Comparison of ENCODE assay signal across 17 cellular contexts in genomic region chr6:113690957-113691656, GRCh38.
A peak's percentile ranks its signal among the peaks of the same experiment; 100 is the strongest.
DNase-seq lines count a peak whose midpoint lies in the region; ATAC-seq, FAIRE-seq and TF ChIP-seq lines count a peak whose summit lies in the region.
"Had no signal": no experiment of that assay in that cellular context is flagged by ENCODE, and none has a peak within 500 bp of the region (broad histone marks: within the 10 kb centered on the region; RNA-seq: fewer than 3 reads in every experiment).

No MANE protein-coding gene starts in this region.

- peaks cover 2% of the 10 kb centered on the region for H3K9me3 Mint-ChIP-seq in activated B cell treated with CpG ODN at 0.5 μM for 24 hours

- 51% methylated on average over 7 of the region's 7 CpGs for WGBS in mammary epithelial cell (ENCODE audit: low coverage, missing lambda C conversion rate)
- WGBS in upper lobe of left lung, 2 donors: 88 to 94% methylated on average over 7 of the region's 7 CpGs
- 89 to 94% (median 91%) methylated on average over 7 of the region's 7 CpGs for WGBS in heart left ventricle, 4 donors

- CTCF ChIA-PET in mammary epithelial cell (lab: Charles Lee; ENCODE audit: low non-redundant PET): no interaction called here
- CTCF ChIA-PET in activated B cell treated with CpG ODN at 0.5 μM for 24 hours (lab: Charles Lee): interaction anchor here (0.8 to 1.1 kb wide), 2 partner anchors 8 to 168 kb away, joined by 3 to 5 read pairs; no protein-coding TSS in a partner anchor

- BruUV-seq in mammary epithelial cell (replicated peaks; lab: Mats Ljungman, UMichigan): no TSS peak

- ATAC-seq in activated B cell treated with CpG ODN at 0.5 μM for 24 hours (ENCODE audit: low read depth) (no peak), upper lobe of left lung (ENCODE audit: low FRiP score in 2 of 2) (no peak), heart left ventricle (no peak), left lung (no peak)

- H3K79me2 ChIP-seq in mammary epithelial cell (ENCODE audit: insufficient read depth, low read length) (no peaks in the 10 kb centered on the region), keratinocyte (ENCODE audit: control insufficient read depth, insufficient read depth, low read length) (no peaks in the 10 kb centered on the region)

- dilution Hi-C loops in mammary epithelial cell (cut with HindIII; ENCODE audit: low sequenced_read_pairs): no loop called here
- dilution Hi-C loops in keratinocyte (cut with MboI; ENCODE audit: extremely low pct_ligation_motif_present, low sequenced_read_pairs): no loop called here

- H3K27me3 ChIP-seq in mammary epithelial cell (ENCODE audit: insufficient read depth, low read length) (no peaks in the 10 kb centered on the region), breast epithelium (no peaks in the 10 kb centered on the region), keratinocyte (ENCODE audit: control insufficient read depth, extremely low read depth, insufficient read depth, low read length) (no peaks in the 10 kb centered on the region), upper lobe of left lung (no peaks in the 10 kb centered on the region), heart left ventricle (no peaks in the 10 kb centered on the region), left lung (no peaks in the 10 kb centered on the region)

- H3K27me3 Mint-ChIP-seq in activated B cell treated with CpG ODN at 0.5 μM for 24 hours: no peaks in the 10 kb centered on the region

- POLR2A ChIA-PET in activated B cell treated with CpG ODN at 0.5 μM for 24 hours (lab: Charles Lee): interaction anchor here (0.8 kb wide), 1 partner anchor 167 kb away, joined by 3 read pairs; no protein-coding TSS in a partner anchor

- H3K4me2 ChIP-seq in mammary epithelial cell (ENCODE audit: insufficient read depth, low read depth, low read length): peak overlapping the region; percentile 2
- peak overlapping the region; percentile 33 for H3K4me2 ChIP-seq in keratinocyte (ENCODE audit: control insufficient read depth, extremely low read depth, insufficient read depth, low read depth, low read length)

- no peaks in the 10 kb centered on the region for H3K9me3 ChIP-seq in mammary epithelial cell (replicated peaks; ENCODE audit: insufficient read depth, low read length)
- no peaks in the 10 kb centered on the region for H3K9me3 ChIP-seq in breast epithelium
- no peaks in the 10 kb centered on the region for H3K9me3 ChIP-seq in keratinocyte (ENCODE audit: control insufficient read depth, low read depth, low read length)
- H3K9me3 ChIP-seq in upper lobe of left lung: no peaks in the 10 kb centered on the region
- H3K9me3 ChIP-seq in heart left ventricle: no peaks in the 10 kb centered on the region
- H3K9me3 ChIP-seq in left lung: no peaks in the 10 kb centered on the region

- no peaks in the 10 kb centered on the region for H3K36me3 Mint-ChIP-seq in activated B cell treated with CpG ODN at 0.5 μM for 24 hours (ENCODE audit: low read depth)

- no peak overlapping the region for H3K4me3 ChIP-seq in mammary epithelial cell (replicated peaks in 1 of 3; ENCODE audit: insufficient read depth in 1 of 3, low read depth in 2 of 3, low read length in 3 of 3)
- H3K4me3 ChIP-seq in breast epithelium: no peak overlapping the region
- no peak overlapping the region for H3K4me3 ChIP-seq in keratinocyte (ENCODE audit: control insufficient read depth in 2 of 3, extremely low read depth in 1 of 3, insufficient read depth in 2 of 3, low read depth in 1 of 3, low read length in 3 of 3)
- H3K4me3 ChIP-seq in upper lobe of left lung: no peak overlapping the region
- no peak overlapping the region for H3K4me3 ChIP-seq in heart left ventricle
- no peak overlapping the region for H3K4me3 ChIP-seq in left lung
- H3K4me3 ChIP-seq: GM12878 had no signal

- intact Hi-C loops in mammary epithelial cell (cut with micrococcal nuclease) (loop anchor here (1.0 to 5.0 kb wide), 2 partner anchors 59 to 279 kb away; no protein-coding TSS in a partner anchor), breast epithelium (cut with DNase I; ENCODE audit: low total_unique reads) (no loop called here), activated B cell treated with CpG ODN at 0.5 μM for 24 hours (cut with micrococcal nuclease) (loop anchor here (1.0 to 5.0 kb wide), 4 partner anchors 61 to 384 kb away; partner anchors contain the start of gene MARCKS), heart left ventricle (cut with DNase I) (no loop called here), left lung (cut with DNase I) (no loop called here)

- peak; percentile 61 for DNase-seq in mammary epithelial cell
- no peak for DNase-seq in breast epithelium (ENCODE audit: low spot score in 2 of 2)
- no peak for DNase-seq in activated B cell treated with CpG ODN at 0.5 μM for 24 hours
- DNase-seq in keratinocyte (ENCODE audit: low read depth, low spot score): no peak
- no peak for DNase-seq in upper lobe of left lung
- DNase-seq in heart left ventricle: no peak
- no peak for DNase-seq in erythroblast (lab: John Stamatoyannopoulos, UW)
- no peak for DNase-seq in left lung
- DNase-seq: COR-L47, Karpas-422, NCI-H187, NCI-H510A, NCI-H82, SIG-M5 had no signal

- no peak overlapping the region for H2AFZ ChIP-seq in mammary epithelial cell (ENCODE audit: low read depth, low read length)
- H2AFZ ChIP-seq in keratinocyte (ENCODE audit: control insufficient read depth, low read length): no peak overlapping the region

- H3K9ac ChIP-seq in mammary epithelial cell (ENCODE audit: insufficient read depth, low read length) (peak overlapping the region; percentile 9), keratinocyte (ENCODE audit: control insufficient read depth, extremely low read depth, insufficient read depth, low read length) (no peak overlapping the region)

- TF ChIP-seq EP300 in upper lobe of left lung (IDR thresholded peaks at IDR 0.05): no peak

- H4K20me1 ChIP-seq in mammary epithelial cell (ENCODE audit: insufficient read depth, low read length): no peaks in the 10 kb centered on the region
- H4K20me1 ChIP-seq in keratinocyte (ENCODE audit: control insufficient read depth, extremely low read depth, insufficient read depth, low read length): no peaks in the 10 kb centered on the region

- peak; percentile 49 for FAIRE-seq in keratinocyte (lab: Jason Lieb, UNC)
- FAIRE-seq: H1 had no signal

- in situ Hi-C loops in mammary epithelial cell (cut with MboI; ENCODE audit: low sequenced_read_pairs in 2 of 2): loop anchor here (10.0 kb wide), 2 partner anchors 56 to 164 kb away; partner anchors contain the start of gene MARCKS (in 1 of the 2)

- peaks cover 17% of the 10 kb centered on the region for H3K4me1 ChIP-seq in mammary epithelial cell (ENCODE audit: insufficient read depth, low read length)
- H3K4me1 ChIP-seq in breast epithelium: no peaks in the 10 kb centered on the region
- peaks cover 25% of the 10 kb centered on the region for H3K4me1 ChIP-seq in keratinocyte (ENCODE audit: control insufficient read depth, extremely low read depth, insufficient read depth, low read length)
- H3K4me1 ChIP-seq in upper lobe of left lung: no peaks in the 10 kb centered on the region
- peaks cover 0 to 10% (median 0%) of the 10 kb centered on the region in 12 donors for H3K4me1 ChIP-seq in heart left ventricle
- peaks cover 0 to 12% of the 10 kb centered on the region in 2 donors for H3K4me1 ChIP-seq in left lung

- TF ChIP-seq POLR2A in breast epithelium (IDR thresholded peaks at IDR 0.05) (no peak), upper lobe of left lung (IDR thresholded peaks at IDR 0.05) (no peak), heart left ventricle (IDR thresholded peaks at IDR 0.05) (no peak), erythroblast (IDR thresholded peaks at IDR 0.05; ENCODE audit: low read length) (no peak)

- H3K4me3 Mint-ChIP-seq in activated B cell treated with CpG ODN at 0.5 μM for 24 hours: no peak overlapping the region

- H3K27ac ChIP-seq in mammary epithelial cell (ENCODE audit: insufficient read depth, low read depth, low read length) (no peak overlapping the region), breast epithelium (peak overlapping the region in 1 of 2 donors; percentile 3), keratinocyte (ENCODE audit: control insufficient read depth, insufficient read depth, low read length) (no peak overlapping the region), upper lobe of left lung (no peak overlapping the region), heart left ventricle (no peak overlapping the region), left lung (no peak overlapping the region)
- H3K27ac ChIP-seq: C4-2B had no signal

- TF ChIP-seq CTCF in mammary epithelial cell (conservative IDR thresholded peaks at IDR 0.05 in 1 of 2, IDR thresholded peaks at IDR 0.05 in 1 of 2; ENCODE audit: extremely low read depth in 1 of 2, insufficient read depth in 1 of 2, low read depth in 1 of 2, low read length in 2 of 2) (no peak), breast epithelium (IDR thresholded peaks at IDR 0.05) (no peak), activated B cell treated with CpG ODN at 0.5 μM for 24 hours (IDR thresholded peaks at IDR 0.05) (no peak), keratinocyte (optimal IDR thresholded peaks at IDR 0.05 in 1 of 3, IDR thresholded peaks at IDR 0.05 in 1 of 3, conservative IDR thresholded peaks at IDR 0.05 in 1 of 3; ENCODE audit: extremely low read depth in 1 of 3, insufficient read depth in 2 of 3, low read length in 3 of 3) (no peak), upper lobe of left lung (IDR thresholded peaks at IDR 0.05) (no peak), heart left ventricle (IDR thresholded peaks at IDR 0.05) (no peak), left lung (IDR thresholded peaks at IDR 0.05) (no peak)

- peaks cover 23% of the 10 kb centered on the region for H3K4me1 Mint-ChIP-seq in activated B cell treated with CpG ODN at 0.5 μM for 24 hours

- peak overlapping the region; percentile 46 for H3K27ac Mint-ChIP-seq in activated B cell treated with CpG ODN at 0.5 μM for 24 hours

- no peaks in the 10 kb centered on the region for H3K36me3 ChIP-seq in mammary epithelial cell (ENCODE audit: insufficient read depth, low read length)
- H3K36me3 ChIP-seq in breast epithelium: no peaks in the 10 kb centered on the region
- H3K36me3 ChIP-seq in keratinocyte (ENCODE audit: control insufficient read depth in 2 of 2, extremely low read depth in 1 of 2, insufficient read depth in 2 of 2, low read length in 2 of 2): no peaks in the 10 kb centered on the region
- no peaks in the 10 kb centered on the region for H3K36me3 ChIP-seq in upper lobe of left lung
- H3K36me3 ChIP-seq in heart left ventricle: no peaks in the 10 kb centered on the region
- no peaks in the 10 kb centered on the region for H3K36me3 ChIP-seq in left lung

- no peaks in the 10 kb centered on the region for H3K9me1 ChIP-seq in keratinocyte (ENCODE audit: control insufficient read depth, extremely low read depth, insufficient read depth, low read length)

Comparison
In these comparisons a context has a peak if more than half of its experiments do, and no peak if none do; other contexts are left out.
1. intact Hi-C loops: an anchor here in mammary epithelial cell (1.0 to 5.0 kb wide) and activated B cell treated with CpG ODN at 0.5 μM for 24 hours (1.0 to 5.0 kb wide); none called in breast epithelium, heart left ventricle and left lung.